ENCODE assay signal across 18 cellular contexts in the genomic region with DNA sequence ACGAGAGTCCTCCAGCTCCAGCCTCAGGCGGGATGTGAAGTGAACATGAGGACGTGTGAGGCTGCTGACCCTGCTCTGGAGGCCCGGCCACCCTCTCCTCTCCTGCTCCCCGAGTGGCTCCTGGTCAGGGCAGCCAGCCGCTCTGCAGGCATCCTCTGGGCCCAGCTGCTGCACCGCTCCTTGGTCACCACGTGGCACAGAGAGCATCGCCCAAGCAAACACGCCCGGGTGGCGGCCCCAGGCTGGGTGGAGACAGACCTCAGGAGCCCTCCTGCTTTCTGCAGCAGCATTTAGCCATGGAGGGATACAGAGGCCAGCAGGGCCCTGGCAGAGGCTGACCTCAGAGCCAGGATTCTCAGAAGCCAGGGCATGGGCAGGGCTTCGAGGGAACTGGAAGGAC.
DNase-seq lines count a peak whose midpoint lies in the region; ATAC-seq and TF ChIP-seq lines count a peak whose summit lies in the region.
"Had no signal": no experiment of that assay in that cellular context is flagged by ENCODE, and none has a peak within 500 bp of the region (broad histone marks: within the 10 kb centered on the region; RNA-seq: fewer than 3 reads in every experiment).

No MANE protein-coding gene starts in this region.

- CTCF ChIA-PET in HEK293 (lab: Yijun Ruan, JAX), result interaction anchor here (0.7 kb wide), 1 partner anchor 370 kb away, joined by 3 read pairs; no protein-coding TSS in a partner anchor
- CTCF ChIA-PET in RWPE1 (lab: Yijun Ruan, JAX), result no interaction called here
- CTCF ChIA-PET in activated CD4-positive, alpha-beta T cell treated with anti-CD3 and anti-CD28 coated beads for 36 hours (lab: Charles Lee), result no interaction called here

- no peaks in the 10 kb centered on the region for H3K4me1 ChIP-seq in HEK293 (ENCODE audit: control insufficient read depth, insufficient read depth, low read length)
- H3K4me1 ChIP-seq: A549, Caco-2 had no signal

- POLR2A ChIA-PET in HEK293 (lab: Yijun Ruan, JAX) (no interaction called here), RWPE1 (lab: Yijun Ruan, JAX; ENCODE audit: low non-redundant PET) (no interaction called here)
- POLR2A ChIA-PET in activated CD4-positive, alpha-beta T cell treated with anti-CD3 and anti-CD28 coated beads for 36 hours (lab: Charles Lee), result no interaction called here

- no peaks in the 10 kb centered on the region for H3K9me3 Mint-ChIP-seq in activated CD4-positive, alpha-beta T cell treated with anti-CD3 and anti-CD28 coated beads for 36 hours (ENCODE audit: low read depth)
- H3K9me3 Mint-ChIP-seq: CD4-positive, CD25-positive, alpha-beta regulatory T cell; CD8-positive, alpha-beta T cell; H9; HFFc6 had no signal

- no peak overlapping the region for H3K4me3 Mint-ChIP-seq in activated CD4-positive, alpha-beta T cell treated with anti-CD3 and anti-CD28 coated beads for 36 hours
- H3K4me3 Mint-ChIP-seq: CD4-positive, CD25-positive, alpha-beta regulatory T cell; CD8-positive, alpha-beta T cell; H9; HFFc6 had no signal

- no peaks in the 10 kb centered on the region for H3K9me3 ChIP-seq in HEK293 (ENCODE audit: control insufficient read depth, insufficient read depth, low read depth, low read length)
- H3K9me3 ChIP-seq: A549, Caco-2 had no signal

- TF ChIP-seq CTCF in HEK293 (tag by site-specific recombination; IDR thresholded peaks at IDR 0.05), result no peak
- no peak for TF ChIP-seq CTCF in RWPE1 (conservative IDR thresholded peaks at IDR 0.05; ENCODE audit: low read depth)

- intact Hi-C loops in left colon (cut with DNase I, micrococcal nuclease), result no loop called here
- intact Hi-C loops in activated CD4-positive, alpha-beta T cell treated with anti-CD3 and anti-CD28 coated beads for 36 hours (cut with DNase I, micrococcal nuclease), result no loop called here

- H3K27ac ChIP-seq in HEK293 (ENCODE audit: extremely low read depth, low read depth, low read length) (no peak overlapping the region), RWPE1 (peak overlapping the region; percentile 63)
- H3K27ac ChIP-seq: A549 had no signal

- H3K4me3 ChIP-seq in HEK293 (ENCODE audit: low read depth, low read length), result no peak overlapping the region
- H3K4me3 ChIP-seq: A549 had no signal

- H3K4me1 Mint-ChIP-seq in activated CD4-positive, alpha-beta T cell treated with anti-CD3 and anti-CD28 coated beads for 36 hours, result no peaks in the 10 kb centered on the region
- H3K4me1 Mint-ChIP-seq: CD4-positive, CD25-positive, alpha-beta regulatory T cell had no signal

- peak; percentile 31 for ATAC-seq in left colon
- ATAC-seq in activated CD4-positive, alpha-beta T cell treated with anti-CD3 and anti-CD28 coated beads for 36 hours, result no peak
- no peak for ATAC-seq in HG03442 (IDR thresholded peaks at IDR 0.05; ENCODE audit: unreplicated experiment)
- ATAC-seq: A549; CD8-positive, alpha-beta T cell; HCT116 had no signal

- no peaks in the 10 kb centered on the region for H3K27me3 Mint-ChIP-seq in activated CD4-positive, alpha-beta T cell treated with anti-CD3 and anti-CD28 coated beads for 36 hours
- H3K27me3 Mint-ChIP-seq: CD4-positive, CD25-positive, alpha-beta regulatory T cell had no signal

- H3K36me3 Mint-ChIP-seq in activated CD4-positive, alpha-beta T cell treated with anti-CD3 and anti-CD28 coated beads for 36 hours (ENCODE audit: low read depth), result no peaks in the 10 kb centered on the region
- H3K36me3 Mint-ChIP-seq: CD4-positive, CD25-positive, alpha-beta regulatory T cell; CD8-positive, alpha-beta T cell had no signal

- H3K27ac Mint-ChIP-seq in activated CD4-positive, alpha-beta T cell treated with anti-CD3 and anti-CD28 coated beads for 36 hours, result no peak overlapping the region
- H3K27ac Mint-ChIP-seq: CD4-positive, CD25-positive, alpha-beta regulatory T cell; CD8-positive, alpha-beta T cell; HFFc6 had no signal

- DNase-seq in RWPE1 (ENCODE audit: low spot score) (no peak), left colon (no peak), CD1c-positive myeloid dendritic cell (ENCODE audit: extremely low spot score) (no peak)
- no peak for DNase-seq in activated CD4-positive, alpha-beta T cell treated with anti-CD3 and anti-CD28 coated beads for 36 hours
- DNase-seq: 8988T; C1 segment of cervical spinal cord; Caco-2; CD4-positive, CD25-positive, alpha-beta regulatory T cell; DMS153; DND-41; GOT3; H9; HFFc6 had no signal

- H3K36me3 ChIP-seq in HEK293 (ENCODE audit: control insufficient read depth in 2 of 2, insufficient read depth in 1 of 2, low read length in 2 of 2), result peaks cover 0 to 7% of the 10 kb centered on the region in 2 experiments; a peak in 1 of 3 replicates

TF ChIP-seq in HEK293, 187 proteins besides CTCF, POLR2A, EP300 and RAD21:
- TF ChIP-seq, protein P1, sequence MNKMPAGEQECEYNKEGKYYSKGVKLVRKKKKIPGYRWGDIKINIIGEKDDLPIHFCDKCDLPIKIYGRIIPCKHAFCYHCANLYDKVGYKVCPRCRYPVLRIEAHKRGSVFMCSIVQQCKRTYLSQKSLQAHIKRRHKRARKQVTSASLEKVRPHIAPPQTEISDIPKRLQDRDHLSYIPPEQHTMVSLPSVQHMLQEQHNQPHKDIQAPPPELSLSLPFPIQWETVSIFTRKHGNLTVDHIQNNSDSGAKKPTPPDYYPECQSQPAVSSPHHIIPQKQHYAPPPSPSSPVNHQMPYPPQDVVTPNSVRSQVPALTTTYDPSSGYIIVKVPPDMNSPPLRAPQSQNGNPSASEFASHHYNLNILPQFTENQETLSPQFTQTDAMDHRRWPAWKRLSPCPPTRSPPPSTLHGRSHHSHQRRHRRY (tag by site-specific recombination; IDR thresholded peaks at IDR 0.05), result no peak
- peak; percentile 80 for TF ChIP-seq KLF1 (tag by site-specific recombination; IDR thresholded peaks at IDR 0.05)
TF ChIP-seq in HEK293: peak in this region for 1.
